30 cellular contexts compared by ENCODE assay signal in genomic region chr10:8230887-8231286, GRCh38.
"Had no signal": no experiment of that assay in that cellular context is flagged by ENCODE, and none has a peak within 500 bp of the region (broad histone marks: within the 10 kb centered on the region; RNA-seq: fewer than 3 reads in every experiment).

No MANE protein-coding gene starts in this region.

- H3K27me3 Mint-ChIP-seq: activated CD4-positive, alpha-beta memory T cell treated with anti-CD3 and anti-CD28 coated beads, Interleukin-2, amount 10 ng/mL, durations not matched to agents 7 days and 5 days; activated CD8-positive, alpha-beta memory T cell treated with anti-CD3 and anti-CD28 coated beads, Interleukin-2, amount 10 ng/mL, durations not matched to agents 7 days and 5 days; activated naive CD4-positive, alpha-beta T cell treated with anti-CD3 and anti-CD28 coated beads, Interleukin-2, amount 50 U/mL, for 24 hours; activated naive CD8-positive, alpha-beta T cell treated with anti-CD3 and anti-CD28 coated beads, Interleukin-2, amount 50 U/mL, for 24 hours; activated T-helper 17 cell treated with anti-CD3 and anti-CD28 coated beads, Interleukin-2, amount 50 U/mL, for 72 hours had no signal

- H3K9me3 Mint-ChIP-seq: activated naive CD4-positive, alpha-beta T cell treated with anti-CD3 and anti-CD28 coated beads, Interleukin-2, amount 50 U/mL, for 24 hours; activated naive CD8-positive, alpha-beta T cell treated with anti-CD3 and anti-CD28 coated beads, Interleukin-2, amount 50 U/mL, for 24 hours; activated T-helper 17 cell treated with anti-CD3 and anti-CD28 coated beads, Interleukin-2, amount 50 U/mL, for 72 hours; brain had no signal

- DNase-seq: activated CD4-positive, alpha-beta memory T cell treated with anti-CD3 and anti-CD28 coated beads, Interleukin-2, amount 10 ng/mL, durations not matched to agents 7 days and 5 days; activated CD4-positive, alpha-beta T cell treated with anti-CD3 and anti-CD28 coated beads for 1 hour; activated CD4-positive, alpha-beta T cell treated with anti-CD3 and anti-CD28 coated beads for 48 hours; activated CD4-positive, CD25-positive, alpha-beta regulatory T cell; activated CD8-positive, alpha-beta memory T cell treated with anti-CD3 and anti-CD28 coated beads for 24 hours; activated CD8-positive, alpha-beta memory T cell treated with anti-CD3 and anti-CD28 coated beads, Interleukin-2, amount 10 ng/mL, durations not matched to agents 7 days and 5 days; activated CD8-positive, alpha-beta memory T cell treated with anti-CD3 and anti-CD28 coated beads, Interleukin-2, amount 50 U/mL, for 48 hours; activated effector memory CD4-positive, alpha-beta T cell treated with anti-CD3 and anti-CD28 coated beads, Interleukin-2, amount 50 U/mL, for 16 hours; activated naive CD4-positive, alpha-beta T cell; activated naive CD8-positive, alpha-beta T cell treated with anti-CD3 and anti-CD28 coated beads, Interleukin-2, amount 50 U/mL, for 24 hours; activated T-cell treated with anti-CD3 and anti-CD28 coated beads, Interleukin-2, amount 50 U/mL, for 48 hours; anterior cingulate cortex; central memory CD4-positive, alpha-beta T cell; Karpas-422; NCI-H1105; NCI-H1417 treated with DMSO at 0.1 percent for 48 hours; NCI-H1694; NCI-H1930; NCI-H2081 treated with DMSO at 0.1 percent for 48 hours; NCI-H345; NCI-H524 treated with DMSO at 0.1 percent for 48 hours; SHP77; SJCRH30; T1000; WERI-Rb-1 had no signal

- H3K4me3 Mint-ChIP-seq: activated CD4-positive, alpha-beta memory T cell treated with anti-CD3 and anti-CD28 coated beads, Interleukin-2, amount 10 ng/mL, durations not matched to agents 7 days and 5 days; activated CD8-positive, alpha-beta memory T cell treated with anti-CD3 and anti-CD28 coated beads, Interleukin-2, amount 10 ng/mL, durations not matched to agents 7 days and 5 days; activated naive CD4-positive, alpha-beta T cell treated with anti-CD3 and anti-CD28 coated beads, Interleukin-2, amount 50 U/mL, for 24 hours; activated naive CD8-positive, alpha-beta T cell treated with anti-CD3 and anti-CD28 coated beads, Interleukin-2, amount 50 U/mL, for 24 hours; activated T-helper 17 cell treated with anti-CD3 and anti-CD28 coated beads, Interleukin-2, amount 50 U/mL, for 72 hours; brain had no signal

- H3K4me3 ChIP-seq: SJCRH30, SK-N-MC had no signal

- ATAC-seq: activated CD8-positive, alpha-beta memory T cell treated with anti-CD3 and anti-CD28 coated beads, Interleukin-2, amount 10 ng/mL, durations not matched to agents 7 days and 5 days; activated naive CD8-positive, alpha-beta T cell treated with anti-CD3 and anti-CD28 coated beads, Interleukin-2, amount 50 U/mL, for 24 hours; activated T-helper 17 cell treated with anti-CD3 and anti-CD28 coated beads, Interleukin-2, amount 50 U/mL, for 72 hours; Panc1 had no signal

- H3K36me3 Mint-ChIP-seq: activated naive CD4-positive, alpha-beta T cell treated with anti-CD3 and anti-CD28 coated beads, Interleukin-2, amount 50 U/mL, for 24 hours; brain had no signal

- H3K27ac Mint-ChIP-seq: activated CD4-positive, alpha-beta memory T cell treated with anti-CD3 and anti-CD28 coated beads, Interleukin-2, amount 10 ng/mL, durations not matched to agents 7 days and 5 days; activated CD8-positive, alpha-beta memory T cell treated with anti-CD3 and anti-CD28 coated beads, Interleukin-2, amount 10 ng/mL, durations not matched to agents 7 days and 5 days; activated naive CD4-positive, alpha-beta T cell treated with anti-CD3 and anti-CD28 coated beads, Interleukin-2, amount 50 U/mL, for 24 hours; activated naive CD8-positive, alpha-beta T cell treated with anti-CD3 and anti-CD28 coated beads, Interleukin-2, amount 50 U/mL, for 24 hours; activated T-helper 17 cell treated with anti-CD3 and anti-CD28 coated beads, Interleukin-2, amount 50 U/mL, for 72 hours; brain had no signal

- H3K4me1 Mint-ChIP-seq: brain had no signal
